Comparison of ENCODE assay signal across 20 cellular contexts in genomic region chr1:100736324-100736723, GRCh38. TPM values are rescaled to one million over a fixed set of nuclear protein-coding genes. Genes with fewer than 3 reads are reported as not detected.
DNase-seq lines count a peak whose midpoint lies in the region; ATAC-seq and TF ChIP-seq lines count a peak whose summit lies in the region.
"Had no signal": no experiment of that assay in that cellular context is flagged by ENCODE, and none has a peak within 500 bp of the region (broad histone marks: within the 10 kb centered on the region; RNA-seq: fewer than 3 reads in every experiment).

No MANE protein-coding gene starts in this region.

- H3K9me1 ChIP-seq in IMR-90 (ENCODE audit: insufficient read depth, low read length), result peaks cover 2% of the 10 kb centered on the region; the same call in 1 of the 2 replicates

- H3K4me2 ChIP-seq in IMR-90 (ENCODE audit: low read depth, low read length), result 0 out of 2 replicates have a peak overlapping the region, but pooled peaks have one; percentile 17
- peak overlapping the region; percentile 1; the same call in 1 of the 2 replicates for H3K4me2 ChIP-seq in SK-N-SH
- peak overlapping the region; percentile 12 for H3K4me2 ChIP-seq in skeletal muscle satellite cell (ENCODE audit: low read length)
- H3K4me2 ChIP-seq: BLaER1 had no signal

- no peaks in the 10 kb centered on the region for H3K9me2 ChIP-seq in SK-N-SH

- H3K18ac ChIP-seq in IMR-90 (ENCODE audit: low read depth, low read length), result peak overlapping the region; percentile 47; the same call in 1 of the 2 replicates

- TF ChIP-seq CTCF in IMR-90 (conservative IDR thresholded peaks at IDR 0.05; ENCODE audit: low read depth, low read length) (no peak), SK-N-SH (IDR thresholded peaks at IDR 0.05) (no peak), fibroblast of mammary gland (conservative IDR thresholded peaks at IDR 0.05; ENCODE audit: control insufficient read depth, insufficient read depth, low read depth, low read length) (no peak)

- in situ Hi-C loops in IMR-90 (cut with MboI; ENCODE audit: low sequenced_read_pairs), result no loop called here

- CTCF ChIA-PET in IMR-90 (lab: Yijun Ruan, JAX), result interaction anchor here (1.8 kb wide), 1 partner anchor 59 kb away, joined by 6 read pairs; no protein-coding TSS in a partner anchor
- CTCF ChIA-PET in SK-N-SH (lab: Yijun Ruan, JAX), result interaction anchor here (0.6 kb wide), 1 partner anchor 1698 kb away, joined by 3 read pairs; no protein-coding TSS in a partner anchor

- no peak for TF ChIP-seq POLR2A in IMR-90 (IDR thresholded peaks at IDR 0.05; ENCODE audit: low read depth, low read length)

- H3K56ac ChIP-seq in IMR-90 (ENCODE audit: extremely low read depth, insufficient read depth, low read length), result no peak overlapping the region

- H3K9ac ChIP-seq in IMR-90 (ENCODE audit: low read depth, low read length), result no peak overlapping the region
- no peak overlapping the region for H3K9ac ChIP-seq in SK-N-SH
- peak overlapping the region; percentile 24 for H3K9ac ChIP-seq in skeletal muscle satellite cell (ENCODE audit: low read depth, low read length)
- H3K9ac ChIP-seq: BLaER1 had no signal

- POLR2A ChIA-PET in IMR-90 (lab: Charles Lee; ENCODE audit: unreplicated experiment), result no interaction called here
- POLR2A ChIA-PET in SK-N-SH (lab: Yijun Ruan, JAX), result no interaction called here

- ATAC-seq in IMR-90 (ENCODE audit: low read depth) (no peak), esophagus mucosa (no peak)
- ATAC-seq: gastroesophageal sphincter had no signal

- H3K79me2 ChIP-seq in SK-N-SH (ENCODE audit: insufficient read depth), result no peaks in the 10 kb centered on the region

- TF ChIP-seq EP300 in SK-N-SH (IDR thresholded peaks at IDR 0.05; ENCODE audit: borderline replicate concordance in 1 of 2, low read depth in 1 of 2, low read length in 1 of 2), result no peak

- no peak for TF ChIP-seq RAD21 in IMR-90 (IDR thresholded peaks at IDR 0.05; ENCODE audit: low read length)
- no peak for TF ChIP-seq RAD21 in SK-N-SH (IDR thresholded peaks at IDR 0.05; ENCODE audit: low read length)

- intact Hi-C loops in IMR-90 (cut with micrococcal nuclease), result loop anchor here (2.0 kb wide), 1 partner anchor 130 kb away; no protein-coding TSS in a partner anchor

- no peak overlapping the region for H3K14ac ChIP-seq in IMR-90 (replicated peaks; ENCODE audit: low read depth, low read length)

- 0 out of 4 replicates have a peak overlapping the region, but pooled peaks of 1 of the 2 experiments have one; percentile 12 for H4K8ac ChIP-seq in IMR-90 (ENCODE audit: low read depth in 2 of 2, low read length in 2 of 2)

- H2BK15ac ChIP-seq in IMR-90 (ENCODE audit: low read depth, low read length), result no peak overlapping the region

- peak overlapping the region; percentile 40; the same call in 1 of the 2 replicates for H3K23ac ChIP-seq in IMR-90 (ENCODE audit: low read depth, low read length)

- 0 out of 2 replicates have a peak overlapping the region, but pooled peaks have one; percentile 11 for H2BK120ac ChIP-seq in IMR-90 (ENCODE audit: low read depth, low read length)

- no peak overlapping the region for H4K91ac ChIP-seq in IMR-90 (ENCODE audit: insufficient read depth, low read depth, low read length)

- no peak overlapping the region for H2BK20ac ChIP-seq in IMR-90 (ENCODE audit: low read depth, low read length)

- peak overlapping the region; percentile 10; the same call in 1 of the 2 replicates for H4K5ac ChIP-seq in IMR-90 (ENCODE audit: low read depth, low read length)

- H4K20me1 ChIP-seq in IMR-90 (ENCODE audit: insufficient read depth, low read length) (no peaks in the 10 kb centered on the region), SK-N-SH (ENCODE audit: insufficient read depth) (no peaks in the 10 kb centered on the region)
- H4K20me1 ChIP-seq: BLaER1 had no signal

- peaks cover 19% of the 10 kb centered on the region for H3F3A ChIP-seq in SK-N-SH (replicated peaks; ENCODE audit: insufficient read depth)

- BruUV-seq in IMR-90 (replicated peaks; lab: Mats Ljungman, UMichigan), result no TSS peak

- DNase-seq in IMR-90, result peak; percentile 36
- no peak for DNase-seq in SK-N-SH
- peak; percentile 41 for DNase-seq in fibroblast of mammary gland (ENCODE audit: low read depth)
- DNase-seq in NK-92 (lab: John Stamatoyannopoulos, UW; ENCODE audit: unreplicated experiment), result no peak
- DNase-seq in D341Med (ENCODE audit: low spot score), result no peak
- DNase-seq: activated B cell treated with CpG ODN at 0.5 μM for 24 hours, cerebellar nuclear complex, DMS153, Karpas-422, left ventricle myocardium inferior, NCI-H345, posterior cingulate gyrus, SHP77, T-helper 2 cell had no signal

- H3K27ac ChIP-seq in IMR-90 (ENCODE audit: insufficient read depth, low read length) (no peak overlapping the region; the same call in 1 of the 2 replicates), SK-N-SH (ENCODE audit: low read depth in 2 of 2, low read length in 1 of 2) (peak overlapping the region; percentile 50 to 78; a peak in 3 of 4 replicates)
- H3K27ac ChIP-seq: BLaER1, gastroesophageal sphincter, left ventricle myocardium inferior had no signal

- H3K9me3 ChIP-seq in IMR-90 (ENCODE audit: control insufficient read depth, insufficient read depth, low read length) (no peaks in the 10 kb centered on the region), SK-N-SH (no peaks in the 10 kb centered on the region), skeletal muscle satellite cell (replicated peaks; ENCODE audit: low read length) (no peaks in the 10 kb centered on the region)
- H3K9me3 ChIP-seq: BLaER1, gastroesophageal sphincter, HAP-1, left ventricle myocardium inferior had no signal

- H3K4me1 ChIP-seq in IMR-90 (ENCODE audit: control insufficient read depth, insufficient read depth, low read length) (peaks cover 6% of the 10 kb centered on the region), SK-N-SH (ENCODE audit: control insufficient read depth in 1 of 2, insufficient read depth in 2 of 2, low read depth in 1 of 2, low read length in 1 of 2) (peaks cover 0 to 3% of the 10 kb centered on the region in 2 experiments; a peak in 2 of 4 replicates), skeletal muscle satellite cell (ENCODE audit: control insufficient read depth, insufficient read depth, low read length) (peaks cover 34% of the 10 kb centered on the region)
- H3K4me1 ChIP-seq: BLaER1, left ventricle myocardium inferior had no signal

- H2AFZ ChIP-seq in IMR-90 (replicated peaks; ENCODE audit: low read length, poor library complexity) (no peak overlapping the region), SK-N-SH (ENCODE audit: low read depth) (no peak overlapping the region)

- H2BK5ac ChIP-seq in IMR-90 (ENCODE audit: low read depth, low read length, poor library complexity, severe bottlenecking), result peak overlapping the region; percentile 36

- WGBS in IMR-90 (ENCODE audit: extremely low coverage in 2 of 2, insufficient read length in 1 of 2), 2 experiments, result no CpG with 5 or more reads among the region's 1 CpG
- 25% methylated on average over 1 of the region's 1 CpG for WGBS in SK-N-SH (ENCODE audit: low lambda C conversion rate)

- no peaks in the 10 kb centered on the region for H3K79me1 ChIP-seq in IMR-90 (ENCODE audit: low read depth in 1 of 2, low read length in 2 of 2)

- H2AK5ac ChIP-seq in IMR-90 (ENCODE audit: low read depth, low read length), result no peak overlapping the region

- no peaks in the 10 kb centered on the region for H3K27me3 ChIP-seq in IMR-90 (ENCODE audit: control insufficient read depth, insufficient read depth, low read length)
- no peaks in the 10 kb centered on the region for H3K27me3 ChIP-seq in SK-N-SH (ENCODE audit: insufficient read depth)
- no peaks in the 10 kb centered on the region for H3K27me3 ChIP-seq in skeletal muscle satellite cell (ENCODE audit: control insufficient read depth, insufficient read depth, low read length)
- H3K27me3 ChIP-seq: BLaER1, gastroesophageal sphincter had no signal

- peak overlapping the region; percentile 15; the same call in 1 of the 2 replicates for H3K4ac ChIP-seq in IMR-90 (ENCODE audit: low read depth, low read length)

- no peak overlapping the region for H2AK9ac ChIP-seq in IMR-90 (replicated peaks; ENCODE audit: low read depth, low read length, poor library complexity)

- H3K4me3 ChIP-seq in IMR-90 (ENCODE audit: insufficient read depth, low read depth, low read length) (no peak overlapping the region), SK-N-SH (ENCODE audit: low read depth in 2 of 2, low read length in 1 of 2) (no peak overlapping the region), fibroblast of mammary gland (ENCODE audit: control insufficient read depth, low read depth, low read length) (no peak overlapping the region), skeletal muscle satellite cell (ENCODE audit: low read length) (no peak overlapping the region)
- H3K4me3 ChIP-seq: BLaER1, gastroesophageal sphincter, HAP-1, left ventricle myocardium inferior had no signal

- H3K36me3 ChIP-seq in IMR-90 (ENCODE audit: control insufficient read depth, insufficient read depth, low read length) (peaks cover 15% of the 10 kb centered on the region), SK-N-SH (replicated peaks in 1 of 2; ENCODE audit: control insufficient read depth in 1 of 2, insufficient read depth in 2 of 2, low read length in 1 of 2) (no peaks in the 10 kb centered on the region), skeletal muscle satellite cell (ENCODE audit: insufficient read depth, low read length) (no peaks in the 10 kb centered on the region)
- H3K36me3 ChIP-seq: BLaER1, HAP-1, left ventricle myocardium inferior had no signal

- dilution Hi-C loops in IMR-90 (cut with HindIII; ENCODE audit: low sequenced_read_pairs, unreplicated experiment), result no loop called here

TF ChIP-seq in SK-N-SH, 30 proteins besides CTCF, POLR2A, EP300 and RAD21 (continues in another document):
- TF ChIP-seq ELF1 (IDR thresholded peaks at IDR 0.05) (no peak), TEAD4 (IDR thresholded peaks at IDR 0.05; ENCODE audit: borderline replicate concordance, insufficient read depth) (no peak)

RNA-seq across cellular contexts. Expression of gene VCAM1, which starts 16.8 kb away (rescaled TPM):
- total RNA-seq in IMR-90 (2012; rRNA removed) (19.7 and 21.1 TPM in 2 replicates), esophagus mucosa (1.0 TPM)
- polyA plus RNA-seq in IMR-90 (2012; rRNA removed) (5.7 and 10.1 TPM in 2 replicates), SK-N-SH (2012; rRNA removed) (5.0 and 7.2 TPM in 2 replicates)
- polyA plus RNA-seq in IMR-90 (2012; cell fraction: cytosol; rRNA removed), result 1.8 and 2.7 TPM in 2 replicates
- 0.70 and 8.8 TPM in 2 replicates for polyA plus RNA-seq in IMR-90 (2012; cell fraction: nucleus; rRNA removed; ENCODE audit: low replicate concordance)
- 7.2 and 7.6 TPM in 2 replicates for polyA plus RNA-seq in SK-N-SH (2012; cell fraction: cytosol; rRNA removed)
- 3.7 and 10.9 TPM in 2 replicates for polyA plus RNA-seq in SK-N-SH (2012; cell fraction: nucleus; rRNA removed)
- total RNA-seq in skeletal muscle satellite cell (2012; rRNA removed), result under 0.01 and 4.6 TPM in 2 replicates
- total RNA-seq: activated B cell treated with CpG ODN at 0.5 μM for 24 hours, HT-29 had no signal

Comparison
In these comparisons a context has a peak if more than half of its experiments do, and no peak if none do; other contexts are left out.
1. DNase-seq: peak in IMR-90 (single experiment) and fibroblast of mammary gland (single experiment); none in SK-N-SH (single experiment), NK-92 (single experiment) and D341Med (single experiment).
2. RNA of gene VCAM1, which starts 16.8 kb away (total RNA-seq): 19.7 to 21.1 TPM in IMR-90; 1.0 TPM in esophagus mucosa (single experiment); every median in the first group is over 10 times any median in the second.
3. Peak in every context shown above with its lines, with median percentiles within 50 percentile points of each other: H3K4me2 ChIP-seq.